ENCODE assay signal across 8 cellular contexts in genomic region chr2:228318218-228318617, GRCh38.
DNase-seq lines count a peak whose midpoint lies in the region; ATAC-seq and TF ChIP-seq lines count a peak whose summit lies in the region.

No MANE protein-coding gene starts in this region.

- H3K27ac ChIP-seq in breast epithelium (no peak overlapping the region), upper lobe of right lung (no peak overlapping the region)

- no peaks in the 10 kb centered on the region for H3K27me3 ChIP-seq in breast epithelium
- H3K27me3 ChIP-seq in upper lobe of right lung: no peaks in the 10 kb centered on the region

- no peaks in the 10 kb centered on the region for H3K4me1 Mint-ChIP-seq in MCF 10A (ENCODE audit: insufficient read depth, unreplicated experiment)

- H3K4me3 Mint-ChIP-seq in MCF 10A (ENCODE audit: unreplicated experiment): no peak overlapping the region

- CTCF ChIA-PET in MCF 10A (lab: Yijun Ruan, JAX): interaction anchor here (0.7 to 1.6 kb wide), 3 partner anchors 17 to 857 kb away, joined by 3 to 5 read pairs (median 4); no protein-coding TSS in a partner anchor

- ATAC-seq in upper lobe of right lung: peak; percentile 49
- ATAC-seq in stimulated activated naive CD8-positive, alpha-beta T cell treated with anti-CD3 and anti-CD28 coated beads, Interleukin-15, Interleukin-2, amounts not matched to agents 100 U/mL and 50 U/mL, for 24 hours: no peak

- H3K27me3 Mint-ChIP-seq in MCF 10A (ENCODE audit: insufficient read depth, unreplicated experiment): peaks cover 24% of the 10 kb centered on the region

- H3K9me3 Mint-ChIP-seq in MCF 10A (ENCODE audit: unreplicated experiment): no peaks in the 10 kb centered on the region

- POLR2A ChIA-PET in MCF 10A (lab: Yijun Ruan, JAX): no interaction called here

- H3K4me3 ChIP-seq in breast epithelium (no peak overlapping the region), epithelial cell of proximal tubule (ENCODE audit: low read depth, low read length) (no peak overlapping the region), upper lobe of right lung (no peak overlapping the region)

- peak; percentile 73 for DNase-seq in MCF 10A (ENCODE audit: unreplicated experiment)
- DNase-seq in breast epithelium (ENCODE audit: low spot score in 2 of 2): no peak
- peak; percentile 37 for DNase-seq in NCI-H345 treated with DMSO at 0.1 percent for 48 hours (lab: John Stamatoyannopoulos, UW; ENCODE audit: unreplicated experiment)
- DNase-seq in epithelial cell of proximal tubule (ENCODE audit: low read depth): no peak
- DNase-seq in upper lobe of right lung: no peak
- no peak for DNase-seq in stimulated activated naive CD8-positive, alpha-beta T cell treated with anti-CD3 and anti-CD28 coated beads, Interleukin-15, Interleukin-2, amounts not matched to agents 100 U/mL and 50 U/mL, for 24 hours
- DNase-seq in T-helper 9 cell: no peak
- no peak for DNase-seq in superior temporal gyrus (ENCODE audit: extremely low spot score)

- H3K27ac Mint-ChIP-seq in MCF 10A (ENCODE audit: low read depth, unreplicated experiment): no peak overlapping the region

- TF ChIP-seq CTCF in MCF 10A (IDR thresholded peaks at IDR 0.05; ENCODE audit: unreplicated experiment) (peak; percentile 58), breast epithelium (IDR thresholded peaks at IDR 0.05) (no peak), epithelial cell of proximal tubule (conservative IDR thresholded peaks at IDR 0.05; ENCODE audit: low read depth, low read length) (peak; percentile 74), upper lobe of right lung (IDR thresholded peaks at IDR 0.05) (peak; percentile 30)

- H3K9me3 ChIP-seq in breast epithelium (no peaks in the 10 kb centered on the region), upper lobe of right lung (no peaks in the 10 kb centered on the region)

- H3K36me3 Mint-ChIP-seq in MCF 10A (ENCODE audit: insufficient read depth, unreplicated experiment): no peaks in the 10 kb centered on the region

- H3K36me3 ChIP-seq in breast epithelium (no peaks in the 10 kb centered on the region), upper lobe of right lung (no peaks in the 10 kb centered on the region)

- intact Hi-C loops in MCF 10A (cut with micrococcal nuclease): loop anchor here (1.0 to 10.0 kb wide), 3 partner anchors 273 to 383 kb away; no protein-coding TSS in a partner anchor
- intact Hi-C loops in breast epithelium (cut with DNase I; ENCODE audit: low total_unique reads): no loop called here
- intact Hi-C loops in upper lobe of right lung (cut with DNase I): no loop called here

- H3K4me1 ChIP-seq in breast epithelium (no peaks in the 10 kb centered on the region), upper lobe of right lung (no peaks in the 10 kb centered on the region)

- BruUV-seq in MCF 10A (replicated peaks; lab: Mats Ljungman, UMichigan): no TSS peak

- TF ChIP-seq POLR2A in breast epithelium (IDR thresholded peaks at IDR 0.05): no peak

Comparison
In these comparisons a context has a peak if more than half of its experiments do, and no peak if none do; other contexts are left out.
1. DNase-seq: peak in MCF 10A (single experiment) and NCI-H345 treated with DMSO at 0.1 percent for 48 hours (single experiment); none in breast epithelium (0 of 2), epithelial cell of proximal tubule (single experiment), upper lobe of right lung (single experiment), stimulated activated naive CD8-positive, alpha-beta T cell treated with anti-CD3 and anti-CD28 coated beads, Interleukin-15, Interleukin-2, amounts not matched to agents 100 U/mL and 50 U/mL, for 24 hours (single experiment), T-helper 9 cell (single experiment) and superior temporal gyrus (single experiment).
2. CTCF ChIP-seq: peak in MCF 10A (single experiment), epithelial cell of proximal tubule (single experiment) and upper lobe of right lung (single experiment); none in breast epithelium (0 of 3).